ENCODE assay signal across 28 cellular contexts in the genomic region with DNA sequence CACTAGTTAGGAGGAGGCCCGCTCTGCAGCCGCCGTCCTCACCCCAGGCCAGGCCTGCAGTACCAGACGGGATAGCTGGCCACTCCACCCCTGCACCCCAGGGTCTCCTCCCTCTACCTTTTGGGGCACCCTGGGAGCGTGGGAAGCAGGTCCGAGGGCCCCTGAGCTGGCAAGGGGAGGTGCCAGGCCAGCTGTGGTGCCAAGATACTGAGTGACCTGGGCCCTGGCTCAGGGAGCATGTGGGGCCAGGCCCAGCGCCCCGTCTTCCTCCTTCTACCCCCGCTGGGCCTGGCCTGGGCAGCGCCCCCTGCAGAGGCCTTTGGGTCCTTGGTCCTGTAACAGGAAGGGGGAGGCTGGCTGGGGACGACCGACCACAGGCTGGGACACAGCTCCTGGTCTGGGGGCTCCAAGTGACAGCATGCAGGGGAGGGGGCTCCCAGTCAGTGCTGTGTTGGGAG. TPM values are rescaled to one million over a fixed set of nuclear protein-coding genes. Genes with fewer than 3 reads are reported as not detected.
A peak's percentile ranks its signal among the peaks of the same experiment; 100 is the strongest.
DNase-seq lines count a peak whose midpoint lies in the region; ATAC-seq and TF ChIP-seq lines count a peak whose summit lies in the region.
"Had no signal": no experiment of that assay in that cellular context is flagged by ENCODE, and none has a peak within 500 bp of the region (broad histone marks: within the 10 kb centered on the region; RNA-seq: fewer than 3 reads in every experiment).

No MANE protein-coding gene starts in this region.

- no peak overlapping the region for H3K4me3 Mint-ChIP-seq in effector memory CD8-positive, alpha-beta T cell
- H3K4me3 Mint-ChIP-seq: activated CD4-positive, alpha-beta T cell treated with anti-CD3 and anti-CD28 coated beads, Interleukin-2, amount 10 ng/mL, durations not matched to agents 24 days and 14 days; activated naive CD8-positive, alpha-beta T cell treated with anti-CD3 and anti-CD28 coated beads, Interleukin-2, amount 10 ng/mL, durations not matched to agents 7 days and 5 days; nephron progenitor cell; type B pancreatic cell had no signal

- peaks cover 24% of the 10 kb centered on the region for H3K79me2 ChIP-seq in SK-N-SH (ENCODE audit: insufficient read depth)

- TF ChIP-seq EP300 in SK-N-SH (IDR thresholded peaks at IDR 0.05; ENCODE audit: borderline replicate concordance in 1 of 2, low read depth in 1 of 2, low read length in 1 of 2): no peak

- WGBS in SK-N-SH (ENCODE audit: low lambda C conversion rate): 78% methylated on average over 5 of the region's 12 CpGs

- H3K27me3 ChIP-seq in SK-N-SH (ENCODE audit: insufficient read depth): no peaks in the 10 kb centered on the region
- H3K27me3 ChIP-seq: body of pancreas, stomach had no signal

- peaks cover 0 to 19% of the 10 kb centered on the region in 2 experiments; a peak in 1 of 4 replicates for H3K4me1 ChIP-seq in SK-N-SH (ENCODE audit: control insufficient read depth in 1 of 2, insufficient read depth in 2 of 2, low read depth in 1 of 2, low read length in 1 of 2)
- H3K4me1 ChIP-seq: body of pancreas, prostate gland had no signal

- H3K9me3 Mint-ChIP-seq in effector memory CD8-positive, alpha-beta T cell: no peaks in the 10 kb centered on the region
- H3K9me3 Mint-ChIP-seq: activated CD4-positive, alpha-beta T cell treated with anti-CD3 and anti-CD28 coated beads, Interleukin-2, amount 10 ng/mL, durations not matched to agents 24 days and 14 days; activated naive CD8-positive, alpha-beta T cell treated with anti-CD3 and anti-CD28 coated beads, Interleukin-2, amount 10 ng/mL, durations not matched to agents 7 days and 5 days; nephron progenitor cell; type B pancreatic cell had no signal

- CTCF ChIA-PET in SK-N-SH (lab: Yijun Ruan, JAX): interaction anchor here (1.0 to 10.6 kb wide), 7 partner anchors 8 to 355 kb away, joined by 4 to 153 read pairs (median 14); a partner anchor contains a TSS

- POLR2A ChIA-PET in SK-N-SH (lab: Yijun Ruan, JAX): interaction anchor here (0.8 kb wide), 1 partner anchor 85 kb away, joined by 3 read pairs; no protein-coding TSS in a partner anchor

- no peaks in the 10 kb centered on the region for H3K4me1 Mint-ChIP-seq in effector memory CD8-positive, alpha-beta T cell (ENCODE audit: low read depth in 2 of 2)
- H3K4me1 Mint-ChIP-seq: activated CD4-positive, alpha-beta T cell treated with anti-CD3 and anti-CD28 coated beads, Interleukin-2, amount 10 ng/mL, durations not matched to agents 24 days and 14 days; activated naive CD8-positive, alpha-beta T cell treated with anti-CD3 and anti-CD28 coated beads, Interleukin-2, amount 10 ng/mL, durations not matched to agents 7 days and 5 days had no signal

- no peak for TF ChIP-seq RAD21 in SK-N-SH (IDR thresholded peaks at IDR 0.05; ENCODE audit: low read length)

- H3K9me2 ChIP-seq in SK-N-SH: no peaks in the 10 kb centered on the region

- ATAC-seq in SK-N-SH treated with all-trans-retinoic acid at 6 μM for 48 hours (peak; percentile 3; the same call in 2 of the 3 replicates), GM21576 (IDR thresholded peaks at IDR 0.05; ENCODE audit: unreplicated experiment) (no peak)
- ATAC-seq in effector memory CD8-positive, alpha-beta T cell (replicated peaks): no peak
- ATAC-seq: body of pancreas had no signal

- H3K36me3 ChIP-seq in SK-N-SH (replicated peaks in 1 of 2; ENCODE audit: control insufficient read depth in 1 of 2, insufficient read depth in 2 of 2, low read length in 1 of 2): peaks cover 3 to 47% of the 10 kb centered on the region in 2 experiments
- H3K36me3 ChIP-seq: prostate gland had no signal

- H3K9me3 ChIP-seq in SK-N-SH: no peaks in the 10 kb centered on the region
- H3K9me3 ChIP-seq: body of pancreas, prostate gland, stomach had no signal

- no peaks in the 10 kb centered on the region for H4K20me1 ChIP-seq in SK-N-SH (ENCODE audit: insufficient read depth)

- peaks cover 3% of the 10 kb centered on the region for H3F3A ChIP-seq in SK-N-SH (replicated peaks; ENCODE audit: insufficient read depth)

- H3K27ac ChIP-seq in SK-N-SH (ENCODE audit: low read depth in 2 of 2, low read length in 1 of 2): no peak overlapping the region; a peak in 1 of 4 replicates
- H3K27ac ChIP-seq: 22Rv1, body of pancreas, C4-2B, GM23248, prostate gland had no signal

- no peak overlapping the region for H2AFZ ChIP-seq in SK-N-SH (ENCODE audit: low read depth)
- H2AFZ ChIP-seq: GM23248 had no signal

- H3K9ac ChIP-seq in SK-N-SH: no peak overlapping the region
- H3K9ac ChIP-seq: GM23248 had no signal

- no peak overlapping the region for H3K4me2 ChIP-seq in SK-N-SH

- DNase-seq in SK-N-SH: no peak
- no peak for DNase-seq in HFF-Myc (ENCODE audit: extremely low read depth, low read depth)
- DNase-seq in epithelial cell of proximal tubule (ENCODE audit: low read depth): no peak
- DNase-seq in retinal pigment epithelial cell (ENCODE audit: low read depth): no peak
- no peak for DNase-seq in effector memory CD8-positive, alpha-beta T cell
- no peak for DNase-seq in NCI-H1694 (lab: John Stamatoyannopoulos, UW)
- DNase-seq: activated CD4-positive, alpha-beta T cell treated with anti-CD3 and anti-CD28 coated beads, Interleukin-2, amount 10 ng/mL, durations not matched to agents 24 days and 14 days; activated naive CD8-positive, alpha-beta T cell treated with anti-CD3 and anti-CD28 coated beads, Interleukin-2, amount 10 ng/mL, durations not matched to agents 7 days and 5 days; body of pancreas; DMS 273 treated with DMSO at 0.1 percent for 48 hours; GDM1; GM23248; head of caudate nucleus; NCI-H1105 treated with DMSO at 0.1 percent for 48 hours; NCI-H69; nephron progenitor cell; SHP77 treated with DMSO at 0.1 percent for 48 hours; small intestine; stimulated activated CD4-positive, alpha-beta T cell treated with anti-CD3 and anti-CD28 coated beads, Interleukin-2, amount 100 ng/mL, for 48 hours; stomach had no signal

- H3K36me3 Mint-ChIP-seq in effector memory CD8-positive, alpha-beta T cell (ENCODE audit: insufficient read depth): peaks cover 1% of the 10 kb centered on the region
- H3K36me3 Mint-ChIP-seq: type B pancreatic cell had no signal

- no peak overlapping the region for H3K27ac Mint-ChIP-seq in effector memory CD8-positive, alpha-beta T cell
- H3K27ac Mint-ChIP-seq: activated CD4-positive, alpha-beta T cell treated with anti-CD3 and anti-CD28 coated beads, Interleukin-2, amount 10 ng/mL, durations not matched to agents 24 days and 14 days; activated naive CD8-positive, alpha-beta T cell treated with anti-CD3 and anti-CD28 coated beads, Interleukin-2, amount 10 ng/mL, durations not matched to agents 7 days and 5 days; type B pancreatic cell had no signal

- H3K4me3 ChIP-seq in SK-N-SH (ENCODE audit: low read depth in 2 of 2, low read length in 1 of 2) (no peak overlapping the region), HFF-Myc (replicated peaks; ENCODE audit: low read depth, low read length) (no peak overlapping the region), epithelial cell of proximal tubule (ENCODE audit: low read depth, low read length) (no peak overlapping the region), retinal pigment epithelial cell (ENCODE audit: low read length) (no peak overlapping the region)
- H3K4me3 ChIP-seq: body of pancreas, coronary artery, GM23248, prostate gland, stomach had no signal

- TF ChIP-seq CTCF in SK-N-SH (IDR thresholded peaks at IDR 0.05): no peak; the same call in 1 of the 2 replicates
- peak; percentile 16 for TF ChIP-seq CTCF in HFF-Myc (IDR thresholded peaks at IDR 0.05; ENCODE audit: low read depth, low read length, missing control alignments)
- TF ChIP-seq CTCF in epithelial cell of proximal tubule (conservative IDR thresholded peaks at IDR 0.05; ENCODE audit: low read depth, low read length): peak; percentile 15
- peak; percentile 31 for TF ChIP-seq CTCF in retinal pigment epithelial cell (conservative IDR thresholded peaks at IDR 0.05; ENCODE audit: low read depth, low read length)

- H3K27me3 Mint-ChIP-seq in effector memory CD8-positive, alpha-beta T cell: no peaks in the 10 kb centered on the region
- H3K27me3 Mint-ChIP-seq: activated CD4-positive, alpha-beta T cell treated with anti-CD3 and anti-CD28 coated beads, Interleukin-2, amount 10 ng/mL, durations not matched to agents 24 days and 14 days; activated naive CD8-positive, alpha-beta T cell treated with anti-CD3 and anti-CD28 coated beads, Interleukin-2, amount 10 ng/mL, durations not matched to agents 7 days and 5 days; type B pancreatic cell had no signal

TF ChIP-seq in SK-N-SH, 30 proteins besides CTCF, POLR2A, EP300 and RAD21:
- TF ChIP-seq, protein P1, sequence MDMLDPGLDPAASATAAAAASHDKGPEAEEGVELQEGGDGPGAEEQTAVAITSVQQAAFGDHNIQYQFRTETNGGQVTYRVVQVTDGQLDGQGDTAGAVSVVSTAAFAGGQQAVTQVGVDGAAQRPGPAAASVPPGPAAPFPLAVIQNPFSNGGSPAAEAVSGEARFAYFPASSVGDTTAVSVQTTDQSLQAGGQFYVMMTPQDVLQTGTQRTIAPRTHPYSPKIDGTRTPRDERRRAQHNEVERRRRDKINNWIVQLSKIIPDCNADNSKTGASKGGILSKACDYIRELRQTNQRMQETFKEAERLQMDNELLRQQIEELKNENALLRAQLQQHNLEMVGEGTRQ (IDR thresholded peaks at IDR 0.05; ENCODE audit: borderline replicate concordance, low read depth, low read length): no peak
- TF ChIP-seq, protein P2, sequence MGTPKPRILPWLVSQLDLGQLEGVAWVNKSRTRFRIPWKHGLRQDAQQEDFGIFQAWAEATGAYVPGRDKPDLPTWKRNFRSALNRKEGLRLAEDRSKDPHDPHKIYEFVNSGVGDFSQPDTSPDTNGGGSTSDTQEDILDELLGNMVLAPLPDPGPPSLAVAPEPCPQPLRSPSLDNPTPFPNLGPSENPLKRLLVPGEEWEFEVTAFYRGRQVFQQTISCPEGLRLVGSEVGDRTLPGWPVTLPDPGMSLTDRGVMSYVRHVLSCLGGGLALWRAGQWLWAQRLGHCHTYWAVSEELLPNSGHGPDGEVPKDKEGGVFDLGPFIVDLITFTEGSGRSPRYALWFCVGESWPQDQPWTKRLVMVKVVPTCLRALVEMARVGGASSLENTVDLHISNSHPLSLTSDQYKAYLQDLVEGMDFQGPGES (IDR thresholded peaks at IDR 0.05; ENCODE audit: low read depth, low read length): no peak
- TF ChIP-seq RXRA (IDR thresholded peaks at IDR 0.05; ENCODE audit: borderline replicate concordance, low read depth): no peak
- no peak for TF ChIP-seq MEF2A (IDR thresholded peaks at IDR 0.05; ENCODE audit: borderline replicate concordance, low read depth)

RNA-seq across cellular contexts. Expression of a gene that starts 13.0 kb away (rescaled TPM):
- 96.3 and 96.4 TPM in 2 replicates for polyA plus RNA-seq in SK-N-SH (2012; rRNA removed)
- polyA plus RNA-seq in SK-N-SH (2012; cell fraction: cytosol; rRNA removed): 52.4 and 75.8 TPM in 2 replicates
- polyA plus RNA-seq in SK-N-SH (2012; cell fraction: nucleus; rRNA removed): 95.5 and 121 TPM in 2 replicates
- total RNA-seq in epithelial cell of proximal tubule: 75.1 and 87.4 TPM in 2 replicates

RNA-seq across cellular contexts. Expression of a gene that starts 22.3 kb away (rescaled TPM):
- polyA plus RNA-seq in SK-N-SH (2012; rRNA removed): 3.3 and 6.5 TPM in 2 replicates
- polyA plus RNA-seq in SK-N-SH (2012; cell fraction: cytosol; rRNA removed): 3.5 and 5.8 TPM in 2 replicates
- polyA plus RNA-seq in SK-N-SH (2012; cell fraction: nucleus; rRNA removed): 18.3 and 22.6 TPM in 2 replicates
- total RNA-seq in epithelial cell of proximal tubule: 2.2 and 4.6 TPM in 2 replicates

RNA-seq across cellular contexts. Expression of a gene that starts 33.5 kb away (rescaled TPM):
- 11.4 and 37.4 TPM in 2 replicates for polyA plus RNA-seq in SK-N-SH (2012; rRNA removed)
- 14.5 and 28.9 TPM in 2 replicates for polyA plus RNA-seq in SK-N-SH (2012; cell fraction: cytosol; rRNA removed)
- polyA plus RNA-seq in SK-N-SH (2012; cell fraction: nucleus; rRNA removed): 42.9 and 52.9 TPM in 2 replicates
- 19.0 and 33.7 TPM in 2 replicates for total RNA-seq in epithelial cell of proximal tubule
- total RNA-seq: T-helper 1 cell treated with Interleukin-12 subunit alpha and Interleukin-12 subunit beta and Interleukin-4 antibody, amounts not matched to agents 30 ng/mL and 1 ng/mL, for 36 hours had no signal
